In the genomic region with DNA sequence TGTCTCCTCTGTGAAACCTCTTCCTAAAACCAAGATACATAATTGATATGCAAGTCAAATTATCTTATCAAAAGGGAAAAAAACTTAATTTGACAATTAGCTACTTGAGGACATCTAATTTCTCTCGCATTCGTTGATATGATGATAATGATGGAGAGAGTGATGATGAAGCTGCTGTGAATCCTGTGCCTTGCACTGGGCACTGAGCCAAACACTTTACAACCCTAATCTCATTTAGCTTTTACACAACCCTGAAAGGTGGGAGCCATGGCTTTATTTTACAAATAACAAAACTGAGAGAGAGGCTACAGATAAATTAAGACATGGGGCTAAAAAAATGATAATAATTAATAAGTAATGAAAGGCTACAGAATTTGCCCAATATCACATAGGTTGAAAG, we compare ENCODE assay signal across 22 cellular contexts.
"Had no signal": no experiment of that assay in that cellular context is flagged by ENCODE, and none has a peak within 500 bp of the region (broad histone marks: within the 10 kb centered on the region; RNA-seq: fewer than 3 reads in every experiment).

No MANE protein-coding gene starts in this region.

- DNase-seq: dermis blood vessel endothelial cell; effector memory CD4-positive, alpha-beta T cell; foreskin keratinocyte; heart left ventricle; kidney; left lung; mesendoderm; midbrain; naive thymus-derived CD4-positive, alpha-beta T cell; right lobe of liver; small intestine; stimulated activated CD4-positive, alpha-beta T cell treated with anti-CD3 and anti-CD28 coated beads, Interleukin-15, amount 100 ng/mL, for 24 hours; stimulated activated CD4-positive, alpha-beta T cell treated with anti-CD3 and anti-CD28 coated beads, Interleukin-2, amount 100 ng/mL, for 48 hours; stimulated activated naive B cell treated with anti-CD40 and anti-IgM and Interleukin-4, amounts not matched to agents 10 μg/mL and 1 μg/mL and 100 μg/mL, for 72 hours; upper lobe of left lung had no signal

- H3K79me2 ChIP-seq: hepatocyte, parathyroid adenoma had no signal

- H3K4me1 ChIP-seq: gastroesophageal sphincter, heart left ventricle, left lung, parathyroid adenoma, right lobe of liver, tibial nerve, upper lobe of left lung had no signal

- H3K4me2 ChIP-seq: hepatocyte, neural progenitor cell had no signal

- H3K9me3 ChIP-seq: esophagus muscularis mucosa, gastroesophageal sphincter, heart left ventricle, left lung, right lobe of liver, thoracic aorta, tibial nerve, upper lobe of left lung had no signal

- H3K27ac ChIP-seq: esophagus muscularis mucosa, foreskin keratinocyte, heart left ventricle, hepatocyte, left lung, neural progenitor cell, parathyroid adenoma, right lobe of liver, thoracic aorta, tibial nerve, upper lobe of left lung had no signal

- H3K4me3 ChIP-seq: esophagus muscularis mucosa, gastroesophageal sphincter, heart left ventricle, hepatocyte, left lung, neural progenitor cell, right lobe of liver, thoracic aorta, tibial nerve, upper lobe of left lung had no signal

- H3K9ac ChIP-seq: neural progenitor cell, parathyroid adenoma had no signal

- H3K27me3 ChIP-seq: esophagus muscularis mucosa, foreskin keratinocyte, gastroesophageal sphincter, heart left ventricle, hepatocyte, left lung, neural progenitor cell, right lobe of liver, tibial nerve, upper lobe of left lung had no signal

- H2AFZ ChIP-seq: hepatocyte, neural progenitor cell, parathyroid adenoma had no signal

- H3K36me3 ChIP-seq: esophagus muscularis mucosa, gastroesophageal sphincter, left lung, neural progenitor cell, right lobe of liver, thoracic aorta, upper lobe of left lung had no signal
